In genomic region chr19:18290250-18291018, GRCh38 we compare ENCODE assay signal across 2 cellular contexts.
TF ChIP-seq lines count a peak whose summit lies in the region.

No MANE protein-coding gene starts in this region.

TF ChIP-seq in HCT116, 20 proteins besides CTCF, POLR2A, EP300 and RAD21:
- TF ChIP-seq SIN3A (IDR thresholded peaks at IDR 0.05; ENCODE audit: low read depth): no peak
- TF ChIP-seq ELF1 (IDR thresholded peaks at IDR 0.05; ENCODE audit: borderline replicate concordance, low read depth): no peak
- no peak for TF ChIP-seq CBX3 (IDR thresholded peaks at IDR 0.05; ENCODE audit: low read depth)
- no peak for TF ChIP-seq FOSL1 (IDR thresholded peaks at IDR 0.05; ENCODE audit: low read depth)
- TF ChIP-seq ZFX (IDR thresholded peaks at IDR 0.05): no peak
- TF ChIP-seq YY1 (IDR thresholded peaks at IDR 0.05; ENCODE audit: extremely low read depth, insufficient replicate concordance, low read depth, low read length): no peak
- no peak for TF ChIP-seq EGR1 (IDR thresholded peaks at IDR 0.05; ENCODE audit: low read depth)
- no peak for TF ChIP-seq ZBTB33 (IDR thresholded peaks at IDR 0.05; ENCODE audit: extremely low read depth, insufficient replicate concordance, low read length)
- no peak for TF ChIP-seq JUND (IDR thresholded peaks at IDR 0.05)
- no peak for TF ChIP-seq SP1 (IDR thresholded peaks at IDR 0.05; ENCODE audit: low read depth)
- no peak for TF ChIP-seq EZH2phosphoT487 (IDR thresholded peaks at IDR 0.05; ENCODE audit: borderline replicate concordance)
- TF ChIP-seq REST (IDR thresholded peaks at IDR 0.05; ENCODE audit: low read depth): no peak
- TF ChIP-seq POLR2AphosphoS5 (IDR thresholded peaks at IDR 0.05; ENCODE audit: low read depth, low read length): no peak
- TF ChIP-seq EZH2 (IDR thresholded peaks at IDR 0.05): no peak

TF ChIP-seq in K562, 482 proteins besides CTCF, POLR2A, EP300 and RAD21:
- TF ChIP-seq ZKSCAN1 (IDR thresholded peaks at IDR 0.05; ENCODE audit: low read depth, low read length): peak; percentile 97
- no peak for TF ChIP-seq XRCC3 (IDR thresholded peaks at IDR 0.05)
- TF ChIP-seq NFE2 (IDR thresholded peaks at IDR 0.05; ENCODE audit: low read depth): 0 out of 2 replicates have a peak, but pooled peaks have one; percentile 8
- 0 out of 2 replicates have a peak, but pooled peaks have one; percentile 11 for TF ChIP-seq ZBTB7A (IDR thresholded peaks at IDR 0.05; ENCODE audit: borderline replicate concordance, control insufficient read depth, low read depth, low read length)
- peak; percentile 91 for TF ChIP-seq ZNF740 (CRISPR knock-in tag; IDR thresholded peaks at IDR 0.05)
- TF ChIP-seq ZNF740 (tag; IDR thresholded peaks at IDR 0.05): no peak
- no peak for TF ChIP-seq ZNF311 (CRISPR knock-in tag; IDR thresholded peaks at IDR 0.05)
- TF ChIP-seq MNT (conservative IDR thresholded peaks at IDR 0.05): 0 out of 4 replicates have a peak, but pooled peaks of 1 of the 2 experiments have one; percentile 21
- peak; percentile 49; the same call in 1 of the 2 replicates for TF ChIP-seq ZNF592 (IDR thresholded peaks at IDR 0.05)
- no peak for TF ChIP-seq PCBP1 (IDR thresholded peaks at IDR 0.05; ENCODE audit: low read depth, low read length, poor library complexity, severe bottlenecking)
- no peak for TF ChIP-seq KLF1 (tag; IDR thresholded peaks at IDR 0.05)
- TF ChIP-seq IRF9 (tag; IDR thresholded peaks at IDR 0.05): no peak
- TF ChIP-seq VEZF1 (CRISPR knock-in tag; IDR thresholded peaks at IDR 0.05): peak; percentile 52; the same call in 1 of the 2 replicates
- peak in 1 of 2 experiments; percentile 19; a peak in 1 of 4 replicates for TF ChIP-seq MAZ (CRISPR knock-in tag; conservative IDR thresholded peaks at IDR 0.05 in 1 of 2, IDR thresholded peaks at IDR 0.05 in 1 of 2)
- TF ChIP-seq ZNF24 (IDR thresholded peaks at IDR 0.05): peak; percentile 94
- TF ChIP-seq ASH1L (IDR thresholded peaks at IDR 0.05; ENCODE audit: borderline replicate concordance, low read depth, partially characterized antibody): peak; percentile 15
- no peak for TF ChIP-seq ESRRA (IDR thresholded peaks at IDR 0.05; ENCODE audit: borderline replicate concordance, low read depth)
- TF ChIP-seq BACH1 (tag; IDR thresholded peaks at IDR 0.05): 0 out of 2 replicates have a peak, but pooled peaks have one; percentile 21
- peak; percentile 16 for TF ChIP-seq PRDM10 (IDR thresholded peaks at IDR 0.05; ENCODE audit: partially characterized antibody)
- no peak for TF ChIP-seq RBBP5 (IDR thresholded peaks at IDR 0.05; ENCODE audit: borderline replicate concordance, insufficient read depth, low read length, poor library complexity, severe bottlenecking)
TF ChIP-seq in K562: peak in this region for 12.
